In the genomic region with DNA sequence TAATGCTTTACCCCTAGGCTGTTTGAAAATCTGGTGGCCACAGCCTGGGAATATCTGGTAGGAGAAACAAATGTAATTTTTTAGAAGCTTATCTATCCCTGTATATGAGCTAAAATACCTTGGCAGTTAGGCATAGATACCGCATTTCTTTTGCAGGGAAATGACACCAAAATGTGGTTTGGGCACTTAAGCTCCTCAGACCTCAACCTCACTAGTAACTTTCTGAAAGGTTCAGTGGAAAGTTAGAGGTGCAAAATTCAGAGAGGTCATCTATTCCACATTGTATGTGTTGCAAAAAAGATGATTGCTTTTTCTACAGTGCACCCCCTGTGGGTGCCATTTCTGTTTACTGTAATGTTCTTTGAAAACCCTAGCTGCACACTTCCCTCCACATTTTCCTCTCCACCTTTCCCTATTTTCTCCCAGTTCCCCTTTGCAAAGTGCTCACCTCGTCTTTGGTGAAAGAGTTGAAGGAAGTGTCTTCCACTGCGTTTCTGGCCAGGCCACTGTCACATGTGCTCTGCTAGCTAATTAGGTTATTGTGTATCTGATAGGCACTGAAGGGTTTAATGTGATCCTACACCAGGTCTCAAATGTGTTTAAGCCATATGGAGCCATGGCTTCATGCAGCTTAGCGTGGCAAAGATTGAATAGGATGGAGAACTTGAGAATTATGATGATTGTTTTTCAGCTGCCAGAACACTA, we compare ENCODE assay signal across 8 cellular contexts. TPM values are rescaled to one million over a fixed set of nuclear protein-coding genes. Genes with fewer than 3 reads are reported as not detected.
DNase-seq lines count a peak whose midpoint lies in the region; ATAC-seq and TF ChIP-seq lines count a peak whose summit lies in the region.

No MANE protein-coding gene starts in this region.

- H3K27me3 Mint-ChIP-seq in activated naive CD8-positive, alpha-beta T cell treated with anti-CD3 and anti-CD28 coated beads for 36 hours, result peaks cover 7% of the 10 kb centered on the region

- H3K4me1 ChIP-seq in right lobe of liver (peaks cover 0 to 23% (median 5%) of the 10 kb centered on the region in 4 donors), upper lobe of right lung (peaks cover 47% of the 10 kb centered on the region)

- peak overlapping the region; percentile 90 for H3K4me3 Mint-ChIP-seq in activated naive CD8-positive, alpha-beta T cell treated with anti-CD3 and anti-CD28 coated beads for 36 hours

- H3K4me1 Mint-ChIP-seq in activated naive CD8-positive, alpha-beta T cell treated with anti-CD3 and anti-CD28 coated beads for 36 hours, result peaks cover 60% of the 10 kb centered on the region

- no peaks in the 10 kb centered on the region for H3K36me3 ChIP-seq in right lobe of liver
- peaks cover 4% of the 10 kb centered on the region for H3K36me3 ChIP-seq in upper lobe of right lung

- peak overlapping the region in 2 of 3 donors; percentile 71 to 87 for H3K27ac ChIP-seq in right lobe of liver
- peak overlapping the region; percentile 92 for H3K27ac ChIP-seq in upper lobe of right lung
- H3K27ac ChIP-seq in caudate nucleus (ENCODE audit: low read depth, low read length), result no peak overlapping the region

- H3K27ac Mint-ChIP-seq in activated naive CD8-positive, alpha-beta T cell treated with anti-CD3 and anti-CD28 coated beads for 36 hours, result peak overlapping the region; percentile 98

- no peaks in the 10 kb centered on the region for H3K27me3 ChIP-seq in right lobe of liver
- H3K27me3 ChIP-seq in upper lobe of right lung, result no peaks in the 10 kb centered on the region

- peaks cover 52% of the 10 kb centered on the region for H3K36me3 Mint-ChIP-seq in activated naive CD8-positive, alpha-beta T cell treated with anti-CD3 and anti-CD28 coated beads for 36 hours

- H3K9me3 ChIP-seq in right lobe of liver, result no peaks in the 10 kb centered on the region
- no peaks in the 10 kb centered on the region for H3K9me3 ChIP-seq in upper lobe of right lung

- intact Hi-C loops in right lobe of liver (cut with DNase I) (no loop called here), upper lobe of right lung (cut with DNase I) (no loop called here)

- no peak for TF ChIP-seq CTCF in NB4 (IDR thresholded peaks at IDR 0.05; ENCODE audit: low read depth, low read length)
- TF ChIP-seq CTCF in right lobe of liver (IDR thresholded peaks at IDR 0.05), result no peak
- TF ChIP-seq CTCF in upper lobe of right lung (IDR thresholded peaks at IDR 0.05), result no peak

- 24% methylated on average over 4 of the region's 4 CpGs for WGBS in right lobe of liver (ENCODE audit: insufficient coverage, low coverage, low lambda C conversion rate, missing lambda C conversion rate)

- H3K9me3 Mint-ChIP-seq in activated naive CD8-positive, alpha-beta T cell treated with anti-CD3 and anti-CD28 coated beads for 36 hours, result peaks cover 3% of the 10 kb centered on the region

- peak overlapping the region; percentile 100 for H3K4me3 ChIP-seq in NB4 (ENCODE audit: low read depth, low read length)
- H3K4me3 ChIP-seq in right lobe of liver, result peak overlapping the region; percentile 87 to 95 (median 89)
- peak overlapping the region; percentile 96 for H3K4me3 ChIP-seq in upper lobe of right lung

- peak; percentile 37 for DNase-seq in ELR (ENCODE audit: low read depth)
- DNase-seq in NB4 (ENCODE audit: low read depth), result peak; percentile 78
- no peak for DNase-seq in activated naive CD8-positive, alpha-beta T cell treated with anti-CD3 and anti-CD28 coated beads for 36 hours
- no peak for DNase-seq in right lobe of liver
- no peak for DNase-seq in upper lobe of right lung
- no peak for DNase-seq in T1000 (lab: John Stamatoyannopoulos, UW)
- no peak for DNase-seq in SW480 (ENCODE audit: low spot score)
- DNase-seq in caudate nucleus (lab: John Stamatoyannopoulos, UW), result no peak

- ATAC-seq in right lobe of liver, result no peak
- no peak for ATAC-seq in upper lobe of right lung

- TF ChIP-seq POLR2A in NB4 (IDR thresholded peaks at IDR 0.05; ENCODE audit: extremely low read depth, insufficient read length) (no peak), right lobe of liver (IDR thresholded peaks at IDR 0.05) (no peak)

RNA-seq across cellular contexts. Expression of a gene that starts 1.3 kb away (rescaled TPM):
- 100 to 1,000 TPM in 1 of 2 experiments, 10 to 100 TPM in 1; 99.3 to 101 TPM for total RNA-seq in activated naive CD8-positive, alpha-beta T cell treated with anti-CD3 and anti-CD28 coated beads for 36 hours
- total RNA-seq in right lobe of liver, result 10 to 100 TPM; 16.8 to 23.9 (median 21.5) TPM
- 77.1 TPM for total RNA-seq in upper lobe of right lung

Comparison
In these comparisons a context has a peak if more than half of its experiments do, and no peak if none do; other contexts are left out.
1. DNase-seq: peak in ELR (single experiment) and NB4 (single experiment); none in activated naive CD8-positive, alpha-beta T cell treated with anti-CD3 and anti-CD28 coated beads for 36 hours (single experiment), right lobe of liver (0 of 3), upper lobe of right lung (single experiment), T1000 (single experiment), SW480 (single experiment) and caudate nucleus (0 of 61).
2. Peak in every context shown above with its lines, with median percentiles within 50 percentile points of each other: H3K4me3 ChIP-seq.